ENCODE assay signal across 2 cellular contexts in the genomic region with DNA sequence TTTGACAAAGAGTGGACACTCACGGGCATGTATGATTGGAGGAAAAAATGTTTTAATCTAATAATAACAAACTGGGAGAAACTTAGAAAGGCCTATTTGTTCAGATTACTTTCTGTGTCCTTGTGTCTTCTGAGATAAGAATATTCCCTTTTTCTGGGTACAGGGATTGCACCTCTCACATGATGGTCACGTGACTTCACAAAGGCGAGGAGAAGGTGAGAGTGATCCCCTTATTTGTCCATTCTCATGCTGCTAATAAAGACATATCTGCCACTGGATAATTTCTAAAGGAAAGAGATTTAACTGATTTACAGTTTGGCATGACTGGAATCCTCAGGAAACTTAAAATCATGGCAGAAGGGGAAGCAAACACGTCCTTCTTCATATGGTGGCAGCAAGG.
A peak's percentile ranks its signal among the peaks of the same experiment; 100 is the strongest.
TF ChIP-seq lines count a peak whose summit lies in the region.

No MANE protein-coding gene starts in this region.

TF ChIP-seq in HepG2, 621 proteins besides CTCF, POLR2A, EP300 and RAD21 (continued from another document):
- no peak for TF ChIP-seq NFIB (CRISPR knock-in tag; IDR thresholded peaks at IDR 0.05; ENCODE audit: borderline replicate concordance)
- peak; percentile 92 for TF ChIP-seq RAD51 (IDR thresholded peaks at IDR 0.05; ENCODE audit: borderline replicate concordance)
TF ChIP-seq in HepG2: peak in this region for 2.

TF ChIP-seq in GM12878, 131 proteins besides CTCF, POLR2A, EP300 and RAD21 (continued from another document):
- peak; percentile 44; the same call in 1 of the 2 replicates for TF ChIP-seq RAD51 (IDR thresholded peaks at IDR 0.05)
